ENCODE assay signal across 1 cellular context in genomic region chr17:47830991-47831933, GRCh38.
A peak's percentile ranks its signal among the peaks of the same experiment; 100 is the strongest.
TF ChIP-seq lines count a peak whose summit lies in the region.

A gene with protein sequence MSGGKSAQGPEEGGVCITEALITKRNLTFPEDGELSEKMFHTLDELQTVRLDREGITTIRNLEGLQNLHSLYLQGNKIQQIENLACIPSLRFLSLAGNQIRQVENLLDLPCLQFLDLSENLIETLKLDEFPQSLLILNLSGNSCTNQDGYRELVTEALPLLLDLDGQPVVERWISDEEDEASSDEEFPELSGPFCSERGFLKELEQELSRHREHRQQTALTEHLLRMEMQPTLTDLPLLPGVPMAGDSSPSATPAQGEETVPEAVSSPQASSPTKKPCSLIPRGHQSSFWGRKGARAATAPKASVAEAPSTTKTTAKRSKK (plus strand): TSS chr17:47831670. CDS start chr17:47831990, 320 bp downstream.
MRPL10 (minus strand) TSS chr17:47831541; CDS start chr17:47831511, 30 bp downstream.

TF ChIP-seq in HepG2, 621 proteins besides CTCF, POLR2A, EP300 and RAD21 (continued from another document and continues in another):
- TF ChIP-seq, protein P1, sequence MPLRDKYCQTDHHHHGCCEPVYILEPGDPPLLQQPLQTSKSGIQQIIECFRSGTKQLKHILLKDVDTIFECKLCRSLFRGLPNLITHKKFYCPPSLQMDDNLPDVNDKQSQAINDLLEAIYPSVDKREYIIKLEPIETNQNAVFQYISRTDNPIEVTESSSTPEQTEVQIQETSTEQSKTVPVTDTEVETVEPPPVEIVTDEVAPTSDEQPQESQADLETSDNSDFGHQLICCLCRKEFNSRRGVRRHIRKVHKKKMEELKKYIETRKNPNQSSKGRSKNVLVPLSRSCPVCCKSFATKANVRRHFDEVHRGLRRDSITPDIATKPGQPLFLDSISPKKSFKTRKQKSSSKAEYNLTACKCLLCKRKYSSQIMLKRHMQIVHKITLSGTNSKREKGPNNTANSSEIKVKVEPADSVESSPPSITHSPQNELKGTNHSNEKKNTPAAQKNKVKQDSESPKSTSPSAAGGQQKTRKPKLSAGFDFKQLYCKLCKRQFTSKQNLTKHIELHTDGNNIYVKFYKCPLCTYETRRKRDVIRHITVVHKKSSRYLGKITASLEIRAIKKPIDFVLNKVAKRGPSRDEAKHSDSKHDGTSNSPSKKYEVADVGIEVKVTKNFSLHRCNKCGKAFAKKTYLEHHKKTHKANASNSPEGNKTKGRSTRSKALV (CRISPR knock-in tag; IDR thresholded peaks at IDR 0.05), result 0 out of 2 replicates have a peak, but pooled peaks have one; percentile 64
- TF ChIP-seq ZNF282 (IDR thresholded peaks at IDR 0.05; ENCODE audit: partially characterized antibody) (no peak), ZNF10 (CRISPR knock-in tag; IDR thresholded peaks at IDR 0.05; ENCODE audit: borderline replicate concordance, low read depth) (no peak), BRF2 (CRISPR knock-in tag; IDR thresholded peaks at IDR 0.05) (no peak), PLRG1 (conservative IDR thresholded peaks at IDR 0.05) (no peak), NCOA1 (CRISPR knock-in tag; IDR thresholded peaks at IDR 0.05) (peak; percentile 72; the same call in 1 of the 2 replicates), ZFP82 (CRISPR knock-in tag; IDR thresholded peaks at IDR 0.05; ENCODE audit: borderline replicate concordance) (no peak), ZMAT3 (CRISPR knock-in tag; conservative IDR thresholded peaks at IDR 0.05) (peak; percentile 85; the same call in 1 of the 2 replicates), TARDBP (CRISPR knock-in tag; IDR thresholded peaks at IDR 0.05) (peak; percentile 87; the same call in 1 of the 2 replicates), TBX3 (IDR thresholded peaks at IDR 0.05; ENCODE audit: borderline replicate concordance) (no peak), ZNF101 (CRISPR knock-in tag; IDR thresholded peaks at IDR 0.05; ENCODE audit: borderline replicate concordance, low read depth) (no peak), ZFP36L2 (CRISPR knock-in tag; IDR thresholded peaks at IDR 0.05) (no peak), ZSCAN21 (CRISPR knock-in tag; IDR thresholded peaks at IDR 0.05; ENCODE audit: borderline replicate concordance) (peak; percentile 88; the same call in 1 of the 2 replicates), CHD4 (IDR thresholded peaks at IDR 0.05; ENCODE audit: borderline replicate concordance, low read length) (no peak), GPN1 (CRISPR knock-in tag; IDR thresholded peaks at IDR 0.05; ENCODE audit: borderline replicate concordance) (no peak; the same call in 1 of the 2 replicates), XBP1 (CRISPR knock-in tag; IDR thresholded peaks at IDR 0.05) (no peak), ZNF572 (CRISPR knock-in tag; IDR thresholded peaks at IDR 0.05) (no peak), BHLHE40 (IDR thresholded peaks at IDR 0.05; ENCODE audit: low read length) (peak; percentile 12; the same call in 1 of the 2 replicates), IRX3 (CRISPR knock-in tag; IDR thresholded peaks at IDR 0.05; ENCODE audit: borderline replicate concordance, low read depth) (peak; percentile 29; the same call in 1 of the 2 replicates), ZNF629 (CRISPR knock-in tag; conservative IDR thresholded peaks at IDR 0.05) (no peak), ZNF777 (CRISPR knock-in tag; IDR thresholded peaks at IDR 0.05) (peak; percentile 63), HOXA9 (CRISPR knock-in tag; IDR thresholded peaks at IDR 0.05; ENCODE audit: borderline replicate concordance) (no peak), GZF1 (CRISPR knock-in tag; IDR thresholded peaks at IDR 0.05) (peak; percentile 67; the same call in 1 of the 2 replicates), MEIS1 (CRISPR knock-in tag; IDR thresholded peaks at IDR 0.05; ENCODE audit: borderline replicate concordance) (peak; percentile 26; the same call in 1 of the 2 replicates), ZNF354B (CRISPR knock-in tag; IDR thresholded peaks at IDR 0.05) (no peak), KDM4B (CRISPR knock-in tag; IDR thresholded peaks at IDR 0.05) (peak; percentile 62), SMAD9 (CRISPR knock-in tag; IDR thresholded peaks at IDR 0.05) (0 out of 2 replicates have a peak, but pooled peaks have one; percentile 79), ZNF589 (CRISPR knock-in tag; conservative IDR thresholded peaks at IDR 0.05) (peak; percentile 78; the same call in 1 of the 2 replicates), SIN3B (IDR thresholded peaks at IDR 0.05; ENCODE audit: low read length) (peak; percentile 79), NFKB2 (CRISPR knock-in tag; IDR thresholded peaks at IDR 0.05; ENCODE audit: borderline replicate concordance) (peak; percentile 89; the same call in 1 of the 2 replicates), ZNF570 (CRISPR knock-in tag; IDR thresholded peaks at IDR 0.05; ENCODE audit: borderline replicate concordance) (no peak), CCDC6 (CRISPR knock-in tag; IDR thresholded peaks at IDR 0.05) (peak; percentile 69; the same call in 1 of the 2 replicates), ZIK1 (CRISPR knock-in tag; IDR thresholded peaks at IDR 0.05; ENCODE audit: borderline replicate concordance, low read depth) (peak; percentile 29; the same call in 1 of the 2 replicates), SMARCC2 (IDR thresholded peaks at IDR 0.05) (no peak), KAT7 (CRISPR knock-in tag; IDR thresholded peaks at IDR 0.05; ENCODE audit: borderline replicate concordance) (no peak), ZNF256 (CRISPR knock-in tag; conservative IDR thresholded peaks at IDR 0.05) (no peak)
- TF ChIP-seq, protein P2, sequence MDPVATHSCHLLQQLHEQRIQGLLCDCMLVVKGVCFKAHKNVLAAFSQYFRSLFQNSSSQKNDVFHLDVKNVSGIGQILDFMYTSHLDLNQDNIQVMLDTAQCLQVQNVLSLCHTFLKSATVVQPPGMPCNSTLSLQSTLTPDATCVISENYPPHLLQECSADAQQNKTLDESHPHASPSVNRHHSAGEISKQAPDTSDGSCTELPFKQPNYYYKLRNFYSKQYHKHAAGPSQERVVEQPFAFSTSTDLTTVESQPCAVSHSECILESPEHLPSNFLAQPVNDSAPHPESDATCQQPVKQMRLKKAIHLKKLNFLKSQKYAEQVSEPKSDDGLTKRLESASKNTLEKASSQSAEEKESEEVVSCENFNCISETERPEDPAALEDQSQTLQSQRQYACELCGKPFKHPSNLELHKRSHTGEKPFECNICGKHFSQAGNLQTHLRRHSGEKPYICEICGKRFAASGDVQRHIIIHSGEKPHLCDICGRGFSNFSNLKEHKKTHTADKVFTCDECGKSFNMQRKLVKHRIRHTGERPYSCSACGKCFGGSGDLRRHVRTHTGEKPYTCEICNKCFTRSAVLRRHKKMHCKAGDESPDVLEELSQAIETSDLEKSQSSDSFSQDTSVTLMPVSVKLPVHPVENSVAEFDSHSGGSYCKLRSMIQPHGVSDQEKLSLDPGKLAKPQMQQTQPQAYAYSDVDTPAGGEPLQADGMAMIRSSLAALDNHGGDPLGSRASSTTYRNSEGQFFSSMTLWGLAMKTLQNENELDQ (CRISPR knock-in tag; IDR thresholded peaks at IDR 0.05; ENCODE audit: borderline replicate concordance), result no peak
- TF ChIP-seq, protein P3, sequence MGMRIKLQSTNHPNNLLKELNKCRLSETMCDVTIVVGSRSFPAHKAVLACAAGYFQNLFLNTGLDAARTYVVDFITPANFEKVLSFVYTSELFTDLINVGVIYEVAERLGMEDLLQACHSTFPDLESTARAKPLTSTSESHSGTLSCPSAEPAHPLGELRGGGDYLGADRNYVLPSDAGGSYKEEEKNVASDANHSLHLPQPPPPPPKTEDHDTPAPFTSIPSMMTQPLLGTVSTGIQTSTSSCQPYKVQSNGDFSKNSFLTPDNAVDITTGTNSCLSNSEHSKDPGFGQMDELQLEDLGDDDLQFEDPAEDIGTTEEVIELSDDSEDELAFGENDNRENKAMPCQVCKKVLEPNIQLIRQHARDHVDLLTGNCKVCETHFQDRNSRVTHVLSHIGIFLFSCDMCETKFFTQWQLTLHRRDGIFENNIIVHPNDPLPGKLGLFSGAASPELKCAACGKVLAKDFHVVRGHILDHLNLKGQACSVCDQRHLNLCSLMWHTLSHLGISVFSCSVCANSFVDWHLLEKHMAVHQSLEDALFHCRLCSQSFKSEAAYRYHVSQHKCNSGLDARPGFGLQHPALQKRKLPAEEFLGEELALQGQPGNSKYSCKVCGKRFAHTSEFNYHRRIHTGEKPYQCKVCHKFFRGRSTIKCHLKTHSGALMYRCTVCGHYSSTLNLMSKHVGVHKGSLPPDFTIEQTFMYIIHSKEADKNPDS (CRISPR knock-in tag; IDR thresholded peaks at IDR 0.05), result no peak
- TF ChIP-seq, protein P4, sequence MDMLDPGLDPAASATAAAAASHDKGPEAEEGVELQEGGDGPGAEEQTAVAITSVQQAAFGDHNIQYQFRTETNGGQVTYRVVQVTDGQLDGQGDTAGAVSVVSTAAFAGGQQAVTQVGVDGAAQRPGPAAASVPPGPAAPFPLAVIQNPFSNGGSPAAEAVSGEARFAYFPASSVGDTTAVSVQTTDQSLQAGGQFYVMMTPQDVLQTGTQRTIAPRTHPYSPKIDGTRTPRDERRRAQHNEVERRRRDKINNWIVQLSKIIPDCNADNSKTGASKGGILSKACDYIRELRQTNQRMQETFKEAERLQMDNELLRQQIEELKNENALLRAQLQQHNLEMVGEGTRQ (IDR thresholded peaks at IDR 0.05; ENCODE audit: low read depth, low read length), result no peak
- TF ChIP-seq, protein P4 (CRISPR knock-in tag; IDR thresholded peaks at IDR 0.05; ENCODE audit: borderline replicate concordance), result no peak
- TF ChIP-seq, protein P5, sequence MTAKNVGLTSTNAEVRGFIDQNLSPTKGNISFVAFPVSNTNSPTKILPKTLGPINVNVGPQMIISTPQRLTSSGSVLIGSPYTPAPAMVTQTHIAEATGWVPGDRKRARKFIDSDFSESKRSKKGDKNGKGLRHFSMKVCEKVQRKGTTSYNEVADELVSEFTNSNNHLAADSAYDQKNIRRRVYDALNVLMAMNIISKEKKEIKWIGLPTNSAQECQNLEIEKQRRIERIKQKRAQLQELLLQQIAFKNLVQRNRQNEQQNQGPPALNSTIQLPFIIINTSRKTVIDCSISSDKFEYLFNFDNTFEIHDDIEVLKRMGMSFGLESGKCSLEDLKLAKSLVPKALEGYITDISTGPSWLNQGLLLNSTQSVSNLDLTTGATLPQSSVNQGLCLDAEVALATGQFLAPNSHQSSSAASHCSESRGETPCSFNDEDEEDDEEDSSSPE (CRISPR knock-in tag; IDR thresholded peaks at IDR 0.05), result peak; percentile 84
- TF ChIP-seq, protein P6, sequence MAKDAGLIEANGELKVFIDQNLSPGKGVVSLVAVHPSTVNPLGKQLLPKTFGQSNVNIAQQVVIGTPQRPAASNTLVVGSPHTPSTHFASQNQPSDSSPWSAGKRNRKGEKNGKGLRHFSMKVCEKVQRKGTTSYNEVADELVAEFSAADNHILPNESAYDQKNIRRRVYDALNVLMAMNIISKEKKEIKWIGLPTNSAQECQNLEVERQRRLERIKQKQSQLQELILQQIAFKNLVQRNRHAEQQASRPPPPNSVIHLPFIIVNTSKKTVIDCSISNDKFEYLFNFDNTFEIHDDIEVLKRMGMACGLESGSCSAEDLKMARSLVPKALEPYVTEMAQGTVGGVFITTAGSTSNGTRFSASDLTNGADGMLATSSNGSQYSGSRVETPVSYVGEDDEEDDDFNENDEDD (CRISPR knock-in tag; IDR thresholded peaks at IDR 0.05; ENCODE audit: borderline replicate concordance), result peak; percentile 61; the same call in 1 of the 2 replicates
- TF ChIP-seq, protein P7, sequence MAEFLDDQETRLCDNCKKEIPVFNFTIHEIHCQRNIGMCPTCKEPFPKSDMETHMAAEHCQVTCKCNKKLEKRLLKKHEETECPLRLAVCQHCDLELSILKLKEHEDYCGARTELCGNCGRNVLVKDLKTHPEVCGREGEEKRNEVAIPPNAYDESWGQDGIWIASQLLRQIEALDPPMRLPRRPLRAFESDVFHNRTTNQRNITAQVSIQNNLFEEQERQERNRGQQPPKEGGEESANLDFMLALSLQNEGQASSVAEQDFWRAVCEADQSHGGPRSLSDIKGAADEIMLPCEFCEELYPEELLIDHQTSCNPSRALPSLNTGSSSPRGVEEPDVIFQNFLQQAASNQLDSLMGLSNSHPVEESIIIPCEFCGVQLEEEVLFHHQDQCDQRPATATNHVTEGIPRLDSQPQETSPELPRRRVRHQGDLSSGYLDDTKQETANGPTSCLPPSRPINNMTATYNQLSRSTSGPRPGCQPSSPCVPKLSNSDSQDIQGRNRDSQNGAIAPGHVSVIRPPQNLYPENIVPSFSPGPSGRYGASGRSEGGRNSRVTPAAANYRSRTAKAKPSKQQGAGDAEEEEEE (CRISPR knock-in tag; IDR thresholded peaks at IDR 0.05; ENCODE audit: borderline replicate concordance), result peak; percentile 85; the same call in 1 of the 2 replicates
